2 cellular contexts compared by ENCODE assay signal in genomic region chr1:203796223-203796747, GRCh38.
A peak's percentile ranks its signal among the peaks of the same experiment; 100 is the strongest.
TF ChIP-seq lines count a peak whose summit lies in the region.

No MANE protein-coding gene starts in this region.

TF ChIP-seq in GM23338, 12 proteins besides CTCF, POLR2A, EP300 and RAD21:
- TF ChIP-seq POLR2AphosphoS5 (IDR thresholded peaks at IDR 0.05; ENCODE audit: low read depth) (no peak), EZH2 (IDR thresholded peaks at IDR 0.05; ENCODE audit: low read depth, unreplicated experiment) (no peak), ETS1 (IDR thresholded peaks at IDR 0.05) (no peak), EZH2phosphoT487 (IDR thresholded peaks at IDR 0.05; ENCODE audit: unreplicated experiment) (no peak), CREB1 (CRISPR knock-in tag; IDR thresholded peaks at IDR 0.05; ENCODE audit: low read depth) (no peak), ZNF331 (CRISPR knock-in tag; IDR thresholded peaks at IDR 0.05; ENCODE audit: low read depth) (no peak), JUNB (IDR thresholded peaks at IDR 0.05; ENCODE audit: unreplicated experiment) (no peak), REST (IDR thresholded peaks at IDR 0.05; ENCODE audit: unreplicated experiment) (no peak), NANOG (IDR thresholded peaks at IDR 0.05; ENCODE audit: borderline replicate concordance) (no peak), ZNF462 (CRISPR knock-in tag; IDR thresholded peaks at IDR 0.05) (no peak), ZNF114 (CRISPR knock-in tag; IDR thresholded peaks at IDR 0.05) (no peak), STAT1 (IDR thresholded peaks at IDR 0.05; ENCODE audit: unreplicated experiment) (no peak)

TF ChIP-seq in K562, 482 proteins besides CTCF, POLR2A, EP300 and RAD21 (continues in another document):
- TF ChIP-seq MBD2 (IDR thresholded peaks at IDR 0.05; ENCODE audit: borderline replicate concordance, low read depth) (no peak), ZNF239 (CRISPR knock-in tag; IDR thresholded peaks at IDR 0.05) (no peak), MITF (IDR thresholded peaks at IDR 0.05) (no peak), HMG20B (CRISPR knock-in tag; IDR thresholded peaks at IDR 0.05) (no peak), ZMIZ1 (IDR thresholded peaks at IDR 0.05; ENCODE audit: low read depth in 2 of 2, low read length in 2 of 2) (no peak), ARID3A (IDR thresholded peaks at IDR 0.05; ENCODE audit: borderline replicate concordance, low read depth, low read length) (no peak), NFRKB (IDR thresholded peaks at IDR 0.05; ENCODE audit: low read depth) (peak; percentile 21), ETV5 (CRISPR knock-in tag; IDR thresholded peaks at IDR 0.05; ENCODE audit: low read depth) (peak; percentile 8; the same call in 1 of the 2 replicates), UBTF (IDR thresholded peaks at IDR 0.05; ENCODE audit: borderline replicate concordance in 1 of 2, low read depth in 2 of 2, low read length in 2 of 2) (0 out of 4 replicates have a peak, but pooled peaks of 1 of the 2 experiments have one; percentile 16), SMC3 (conservative IDR thresholded peaks at IDR 0.05; ENCODE audit: insufficient read depth, low read depth, low read length) (no peak), SP2 (IDR thresholded peaks at IDR 0.05; ENCODE audit: extremely low read depth, low read depth, low read length, poor library complexity, severe bottlenecking) (no peak), RHOXF2B (CRISPR knock-in tag; conservative IDR thresholded peaks at IDR 0.05) (no peak), ZNF12 (CRISPR knock-in tag; IDR thresholded peaks at IDR 0.05) (no peak; the same call in 1 of the 2 replicates), ATF4 (CRISPR knock-in tag; IDR thresholded peaks at IDR 0.05) (0 out of 2 replicates have a peak, but pooled peaks have one; percentile 29), GATA2 (CRISPR knock-in tag; IDR thresholded peaks at IDR 0.05) (no peak), ZNF639 (CRISPR knock-in tag; conservative IDR thresholded peaks at IDR 0.05 in 1 of 2, IDR thresholded peaks at IDR 0.05 in 1 of 2) (no peak), MCM2 (IDR thresholded peaks at IDR 0.05; ENCODE audit: low read depth) (no peak), SNAPC5 (CRISPR knock-in tag; IDR thresholded peaks at IDR 0.05) (no peak), ZNF695 (CRISPR knock-in tag; IDR thresholded peaks at IDR 0.05) (no peak), ARID2 (IDR thresholded peaks at IDR 0.05) (0 out of 2 replicates have a peak, but pooled peaks have one; percentile 42), ZBTB9 (CRISPR knock-in tag; IDR thresholded peaks at IDR 0.05) (peak; percentile 60; the same call in 1 of the 2 replicates), SIN3A (IDR thresholded peaks at IDR 0.05; ENCODE audit: borderline replicate concordance in 2 of 2, control insufficient read depth in 1 of 2, low read depth in 2 of 2, low read length in 2 of 2) (no peak; a peak in 1 of 4 replicates), MLLT1 (IDR thresholded peaks at IDR 0.05) (peak in 1 of 2 experiments; percentile 77; a peak in 1 of 4 replicates), SPI1 (IDR thresholded peaks at IDR 0.05; ENCODE audit: borderline replicate concordance, low read depth, low read length) (peak; percentile 69; the same call in 1 of the 2 replicates), LCOR (CRISPR knock-in tag; IDR thresholded peaks at IDR 0.05) (0 out of 2 replicates have a peak, but pooled peaks have one; percentile 36), SRSF3 (IDR thresholded peaks at IDR 0.05; ENCODE audit: insufficient read depth, low read length) (no peak), ZKSCAN8 (CRISPR knock-in tag; IDR thresholded peaks at IDR 0.05) (0 out of 2 replicates have a peak, but pooled peaks have one; percentile 34), ZNF589 (CRISPR knock-in tag; IDR thresholded peaks at IDR 0.05; ENCODE audit: low read depth) (no peak; the same call in 1 of the 2 replicates), BACH1 (tag; IDR thresholded peaks at IDR 0.05) (peak; percentile 3; the same call in 1 of the 2 replicates), TEAD4 (IDR thresholded peaks at IDR 0.05; ENCODE audit: low read length) (no peak), TEAD4 (CRISPR knock-in tag; IDR thresholded peaks at IDR 0.05; ENCODE audit: borderline replicate concordance) (no peak), SMAD3 (CRISPR knock-in tag; conservative IDR thresholded peaks at IDR 0.05) (no peak), MEIS2 (IDR thresholded peaks at IDR 0.05; ENCODE audit: partially characterized antibody) (no peak), KDM4B (IDR thresholded peaks at IDR 0.05; ENCODE audit: borderline replicate concordance in 2 of 2, low read depth in 1 of 2) (no peak), THRAP3 (IDR thresholded peaks at IDR 0.05; ENCODE audit: borderline replicate concordance) (0 out of 2 replicates have a peak, but pooled peaks have one; percentile 35), GABPA (tag; conservative IDR thresholded peaks at IDR 0.05; ENCODE audit: low read depth) (peak; percentile 69), MTA3 (IDR thresholded peaks at IDR 0.05; ENCODE audit: borderline replicate concordance) (peak; percentile 31; the same call in 1 of the 2 replicates), ZFP91 (CRISPR knock-in tag; IDR thresholded peaks at IDR 0.05) (no peak), SRSF7 (optimal IDR thresholded peaks at IDR 0.05; ENCODE audit: low read depth, low read length) (no peak), L3MBTL2 (IDR thresholded peaks at IDR 0.05) (no peak), BCOR (IDR thresholded peaks at IDR 0.05) (no peak)
